11 cellular contexts compared by ENCODE assay signal in genomic region chr12:124500232-124501079, GRCh38.
DNase-seq lines count a peak whose midpoint lies in the region; ATAC-seq and TF ChIP-seq lines count a peak whose summit lies in the region.
"Had no signal": no experiment of that assay in that cellular context is flagged by ENCODE, and none has a peak within 500 bp of the region (broad histone marks: within the 10 kb centered on the region; RNA-seq: fewer than 3 reads in every experiment).

No MANE protein-coding gene starts in this region.

- WGBS in right cardiac atrium, result 52% methylated on average over 37 of the region's 37 CpGs

- DNase-seq in GM03348 (ENCODE audit: low spot score), result peak; percentile 79
- DNase-seq in WERI-Rb-1, result no peak
- peak in 2 of 3 donors; percentile 73 to 75 for DNase-seq in right cardiac atrium
- peak; percentile 94 for DNase-seq in retinal pigment epithelial cell (ENCODE audit: low read depth)
- DNase-seq in MM.1S, result no peak
- DNase-seq in COR-L47 (lab: John Stamatoyannopoulos, UW), result no peak
- DNase-seq: activated effector memory CD4-positive, alpha-beta T cell treated with Interleukin-2 at 50 U/mL for 16 hours; DMS153; NCI-H1417 treated with DMSO at 0.1 percent for 48 hours had no signal

- no peak overlapping the region for H3K4me2 ChIP-seq in MM.1S (ENCODE audit: low read depth, low read length)

- no peaks in the 10 kb centered on the region for H3K9me3 ChIP-seq in WERI-Rb-1 (ENCODE audit: severe bottlenecking)
- H3K9me3 ChIP-seq in right cardiac atrium (ENCODE audit: control insufficient read depth, low read length), result no peaks in the 10 kb centered on the region
- H3K9me3 ChIP-seq in MM.1S (replicated peaks; ENCODE audit: insufficient read depth, low read length), result no peaks in the 10 kb centered on the region

- intact Hi-C loops in right cardiac atrium (cut with DNase I), result no loop called here

- peak overlapping the region; percentile 40; the same call in 1 of the 2 replicates for H3K27ac ChIP-seq in WERI-Rb-1
- H3K27ac ChIP-seq in right cardiac atrium (ENCODE audit: low read length), result no peak overlapping the region
- no peak overlapping the region for H3K27ac ChIP-seq in MM.1S (ENCODE audit: low read length)

- ATAC-seq in right cardiac atrium (no peak), GM21717 (IDR thresholded peaks at IDR 0.05; ENCODE audit: unreplicated experiment) (no peak), GM21367 (IDR thresholded peaks at IDR 0.05; ENCODE audit: unreplicated experiment) (no peak)

- H3F3A ChIP-seq in MM.1S (ENCODE audit: insufficient read depth, low read length), result no peaks in the 10 kb centered on the region

- peaks cover 94% of the 10 kb centered on the region for H3K79me2 ChIP-seq in MM.1S (ENCODE audit: low read length)

- H3K4me1 ChIP-seq in right cardiac atrium (ENCODE audit: control insufficient read depth, insufficient read depth, low read length) (peaks cover 34% of the 10 kb centered on the region), MM.1S (ENCODE audit: low read length) (no peaks in the 10 kb centered on the region)

- H3K9me2 ChIP-seq in MM.1S (replicated peaks; ENCODE audit: insufficient read depth, low read length), result no peaks in the 10 kb centered on the region

- H3K9ac ChIP-seq in MM.1S (ENCODE audit: low read length), result no peak overlapping the region

- H4K20me1 ChIP-seq in MM.1S (ENCODE audit: insufficient read depth, low read length), result 0 out of 2 replicates have a peak, but pooled peaks cover 3% of the 10 kb centered on the region

- no peak overlapping the region for H2AFZ ChIP-seq in MM.1S (ENCODE audit: low read length)

- H3K27me3 ChIP-seq in WERI-Rb-1 (ENCODE audit: insufficient read depth, low read depth, severe bottlenecking) (no peaks in the 10 kb centered on the region), right cardiac atrium (ENCODE audit: control insufficient read depth, insufficient read depth) (no peaks in the 10 kb centered on the region), MM.1S (replicated peaks; ENCODE audit: insufficient read depth, low read length) (no peaks in the 10 kb centered on the region)

- H3K4me3 ChIP-seq in WERI-Rb-1 (ENCODE audit: low read depth, low read length) (no peak overlapping the region), right cardiac atrium (ENCODE audit: low read length) (no peak overlapping the region), retinal pigment epithelial cell (ENCODE audit: low read length) (no peak overlapping the region), MM.1S (ENCODE audit: low read length) (no peak overlapping the region)

- TF ChIP-seq CTCF in WERI-Rb-1 (IDR thresholded peaks at IDR 0.05; ENCODE audit: low read depth, low read length), result no peak
- no peak for TF ChIP-seq CTCF in retinal pigment epithelial cell (conservative IDR thresholded peaks at IDR 0.05; ENCODE audit: low read depth, low read length)
- no peak for TF ChIP-seq CTCF in MM.1S (IDR thresholded peaks at IDR 0.05; ENCODE audit: low read length)

- H3K36me3 ChIP-seq in WERI-Rb-1 (peaks cover 7% of the 10 kb centered on the region), MM.1S (replicated peaks; ENCODE audit: insufficient read depth, low read length) (no peaks in the 10 kb centered on the region)

Comparison
In these comparisons a context has a peak if more than half of its experiments do, and no peak if none do; other contexts are left out.
1. DNase-seq: peak in GM03348 (single experiment), right cardiac atrium (2 of 3) and retinal pigment epithelial cell (single experiment); none in WERI-Rb-1 (single experiment), MM.1S (single experiment) and COR-L47 (single experiment).